10 cellular contexts compared by ENCODE assay signal in the genomic region with DNA sequence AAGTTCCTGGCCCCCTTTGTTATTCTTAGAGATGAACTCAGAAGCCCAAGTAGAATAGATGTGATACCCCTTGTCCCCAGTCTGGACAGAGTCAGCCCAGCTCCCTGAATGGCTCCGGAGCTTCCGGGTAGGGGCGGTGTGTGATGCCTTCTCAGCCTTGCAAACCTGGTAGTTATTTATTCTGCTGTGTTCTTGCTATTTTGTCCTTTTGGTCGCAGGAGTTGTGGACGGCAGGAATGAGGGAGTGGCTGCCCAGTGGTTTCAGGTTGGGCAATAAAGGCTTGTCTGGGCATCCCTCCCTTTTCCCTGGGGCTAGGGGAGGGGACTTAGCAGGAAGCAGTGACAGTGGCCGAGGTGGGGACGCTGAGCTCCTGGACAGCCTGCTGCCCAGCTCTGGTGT. TPM values are rescaled to one million over a fixed set of nuclear protein-coding genes. Genes with fewer than 3 reads are reported as not detected.
DNase-seq lines count a peak whose midpoint lies in the region; ATAC-seq and TF ChIP-seq lines count a peak whose summit lies in the region.
"Had no signal": no experiment of that assay in that cellular context is flagged by ENCODE, and none has a peak within 500 bp of the region (broad histone marks: within the 10 kb centered on the region; RNA-seq: fewer than 3 reads in every experiment).

No MANE protein-coding gene starts in this region.

- H3K4me1 Mint-ChIP-seq in activated naive CD8-positive, alpha-beta T cell (ENCODE audit: low read depth), result peaks cover 17% of the 10 kb centered on the region
- peaks cover 14% of the 10 kb centered on the region for H3K4me1 Mint-ChIP-seq in activated naive CD8-positive, alpha-beta T cell treated with anti-CD3 and anti-CD28 coated beads, Interleukin-2, amount 50 U/mL, for 24 hours
- H3K4me1 Mint-ChIP-seq in brain (peaks cover 35% of the 10 kb centered on the region), memory B cell (peaks cover 13% of the 10 kb centered on the region)
- H3K4me1 Mint-ChIP-seq in activated naive CD8-positive, alpha-beta T cell treated with anti-CD3 and anti-CD28 coated beads for 36 hours, result peaks cover 15% of the 10 kb centered on the region

- H3K27me3 Mint-ChIP-seq in activated naive CD8-positive, alpha-beta T cell, result peaks cover 32% of the 10 kb centered on the region
- peaks cover 45% of the 10 kb centered on the region for H3K27me3 Mint-ChIP-seq in activated naive CD8-positive, alpha-beta T cell treated with anti-CD3 and anti-CD28 coated beads, Interleukin-2, amount 50 U/mL, for 24 hours
- H3K27me3 Mint-ChIP-seq in brain, result peaks cover 57% of the 10 kb centered on the region
- peaks cover 30% of the 10 kb centered on the region for H3K27me3 Mint-ChIP-seq in memory B cell
- H3K27me3 Mint-ChIP-seq in activated naive CD8-positive, alpha-beta T cell treated with anti-CD3 and anti-CD28 coated beads for 36 hours, result peaks cover 59% of the 10 kb centered on the region

- no peaks in the 10 kb centered on the region for H3K9me3 Mint-ChIP-seq in activated naive CD8-positive, alpha-beta T cell (ENCODE audit: low read depth)
- H3K9me3 Mint-ChIP-seq in activated naive CD8-positive, alpha-beta T cell treated with anti-CD3 and anti-CD28 coated beads, Interleukin-2, amount 50 U/mL, for 24 hours, result no peaks in the 10 kb centered on the region
- H3K9me3 Mint-ChIP-seq in brain (peaks cover 0 to 12% (median 0%) of the 10 kb centered on the region in 5 experiments), memory B cell (no peaks in the 10 kb centered on the region)
- H3K9me3 Mint-ChIP-seq in activated naive CD8-positive, alpha-beta T cell treated with anti-CD3 and anti-CD28 coated beads for 36 hours, result no peaks in the 10 kb centered on the region
- H3K9me3 Mint-ChIP-seq: dendritic cell treated with granulocyte-macrophage colony-stimulating factor and Interleukin-4, amounts not matched to agents 40 ng/mL and 50 ng/mL, for 4 days had no signal

- no peak for TF ChIP-seq CTCF in brain (conservative IDR thresholded peaks at IDR 0.05)

- no peak for ATAC-seq in activated naive CD8-positive, alpha-beta T cell treated with anti-CD3 and anti-CD28 coated beads, Interleukin-2, amount 50 U/mL, for 24 hours
- no peak for ATAC-seq in memory B cell (ENCODE audit: low read depth)

- H3K4me3 Mint-ChIP-seq in activated naive CD8-positive, alpha-beta T cell, result peak overlapping the region; percentile 84
- no peak overlapping the region for H3K4me3 Mint-ChIP-seq in activated naive CD8-positive, alpha-beta T cell treated with anti-CD3 and anti-CD28 coated beads, Interleukin-2, amount 50 U/mL, for 24 hours
- H3K4me3 Mint-ChIP-seq in brain, result peak overlapping the region; percentile 83 to 90 (median 84)
- peak overlapping the region; percentile 77 for H3K4me3 Mint-ChIP-seq in memory B cell
- no peak overlapping the region for H3K4me3 Mint-ChIP-seq in activated naive CD8-positive, alpha-beta T cell treated with anti-CD3 and anti-CD28 coated beads for 36 hours

- no peak overlapping the region for H3K27ac Mint-ChIP-seq in activated naive CD8-positive, alpha-beta T cell
- no peak overlapping the region for H3K27ac Mint-ChIP-seq in activated naive CD8-positive, alpha-beta T cell treated with anti-CD3 and anti-CD28 coated beads, Interleukin-2, amount 50 U/mL, for 24 hours
- H3K27ac Mint-ChIP-seq in brain, result peak overlapping the region in 3 of 5 experiments; percentile 80 to 89 (median 83)
- no peak overlapping the region for H3K27ac Mint-ChIP-seq in memory B cell
- no peak overlapping the region for H3K27ac Mint-ChIP-seq in activated naive CD8-positive, alpha-beta T cell treated with anti-CD3 and anti-CD28 coated beads for 36 hours
- H3K27ac Mint-ChIP-seq: dendritic cell treated with granulocyte-macrophage colony-stimulating factor and Interleukin-4, amounts not matched to agents 40 ng/mL and 50 ng/mL, for 4 days had no signal

- DNase-seq in activated naive CD8-positive, alpha-beta T cell treated with anti-CD3 and anti-CD28 coated beads, Interleukin-2, amount 50 U/mL, for 24 hours, result no peak
- no peak for DNase-seq in memory B cell (ENCODE audit: low spot score in 2 of 2)
- no peak for DNase-seq in MV-4-11 (lab: John Stamatoyannopoulos, UW)
- DNase-seq in activated CD8-positive, alpha-beta memory T cell treated with anti-CD3 and anti-CD28 coated beads, Interleukin-2, amount 50 U/mL, for 48 hours, result no peak
- no peak for DNase-seq in activated naive CD8-positive, alpha-beta T cell treated with anti-CD3 and anti-CD28 coated beads for 36 hours
- no peak for DNase-seq in pons (ENCODE audit: low spot score)
- DNase-seq: right lobe of liver had no signal

- no peaks in the 10 kb centered on the region for H3K36me3 Mint-ChIP-seq in activated naive CD8-positive, alpha-beta T cell
- no peaks in the 10 kb centered on the region for H3K36me3 Mint-ChIP-seq in activated naive CD8-positive, alpha-beta T cell treated with anti-CD3 and anti-CD28 coated beads, Interleukin-2, amount 50 U/mL, for 24 hours (ENCODE audit: low read depth)
- no peaks in the 10 kb centered on the region for H3K36me3 Mint-ChIP-seq in brain
- peaks cover 3% of the 10 kb centered on the region for H3K36me3 Mint-ChIP-seq in memory B cell
- H3K36me3 Mint-ChIP-seq in activated naive CD8-positive, alpha-beta T cell treated with anti-CD3 and anti-CD28 coated beads for 36 hours, result no peaks in the 10 kb centered on the region

RNA-seq across cellular contexts. Expression of a gene that starts 2.8 kb away (rescaled TPM):
- 10.6 TPM for polyA plus RNA-seq in brain (ENCODE audit: insufficient read depth, low read depth, low replicate concordance)
- total RNA-seq in activated naive CD8-positive, alpha-beta T cell treated with anti-CD3 and anti-CD28 coated beads for 36 hours, result under 1 TPM; 0.52 to 0.74 TPM

RNA-seq across cellular contexts. Expression of a gene that starts 8.4 kb away (rescaled TPM):
- polyA plus RNA-seq in brain (ENCODE audit: insufficient read depth, low read depth, low replicate concordance), result 31.1 TPM
- total RNA-seq in activated naive CD8-positive, alpha-beta T cell treated with anti-CD3 and anti-CD28 coated beads for 36 hours, result 10 to 100 TPM; 42.0 to 42.7 TPM

RNA-seq across cellular contexts. Expression of a gene that starts 57.4 kb away (rescaled TPM):
- 132 TPM for polyA plus RNA-seq in brain (ENCODE audit: insufficient read depth, low read depth, low replicate concordance)
- total RNA-seq in activated naive CD8-positive, alpha-beta T cell treated with anti-CD3 and anti-CD28 coated beads for 36 hours, result 100 to 1,000 TPM; 113 to 114 TPM

Comparison
In these comparisons a context has a peak if more than half of its experiments do, and no peak if none do; other contexts are left out.
1. H3K4me3 Mint-ChIP-seq: peak in activated naive CD8-positive, alpha-beta T cell (single experiment), brain (5 of 5) and memory B cell (single experiment); none in activated naive CD8-positive, alpha-beta T cell treated with anti-CD3 and anti-CD28 coated beads, Interleukin-2, amount 50 U/mL, for 24 hours (single experiment) and activated naive CD8-positive, alpha-beta T cell treated with anti-CD3 and anti-CD28 coated beads for 36 hours (single experiment).
2. H3K27ac Mint-ChIP-seq: peak in brain (3 of 5); none in activated naive CD8-positive, alpha-beta T cell (single experiment), activated naive CD8-positive, alpha-beta T cell treated with anti-CD3 and anti-CD28 coated beads, Interleukin-2, amount 50 U/mL, for 24 hours (single experiment), memory B cell (single experiment) and activated naive CD8-positive, alpha-beta T cell treated with anti-CD3 and anti-CD28 coated beads for 36 hours (single experiment).